Comparison of ENCODE assay signal across 23 cellular contexts in genomic region chr1:44621841-44622286, GRCh38.
DNase-seq lines count a peak whose midpoint lies in the region; ATAC-seq lines count a peak whose summit lies in the region.
"Had no signal": no experiment of that assay in that cellular context is flagged by ENCODE, and none has a peak within 500 bp of the region (broad histone marks: within the 10 kb centered on the region; RNA-seq: fewer than 3 reads in every experiment).

No MANE protein-coding gene starts in this region.

- H3K4me1 Mint-ChIP-seq in stimulated activated effector memory CD8-positive, alpha-beta T cell treated with anti-CD3 and anti-CD28 coated beads, Interleukin-12 subunit alpha, Interleukin-12 subunit beta, amount 100 ng/mL, for 72 hours: no peaks in the 10 kb centered on the region
- H3K4me1 Mint-ChIP-seq: activated CD4-positive, alpha-beta memory T cell treated with anti-CD3 and anti-CD28 coated beads, Interleukin-2, amount 10 ng/mL, durations not matched to agents 7 days and 5 days; CD4-positive, CD25-positive, alpha-beta regulatory T cell; stimulated activated naive B cell treated with anti-CD40 and anti-IgM and Interleukin-4, amounts not matched to agents 10 μg/mL and 1 μg/mL and 100 μg/mL, for 72 hours had no signal

- H3K9me3 Mint-ChIP-seq in stimulated activated effector memory CD8-positive, alpha-beta T cell treated with anti-CD3 and anti-CD28 coated beads, Interleukin-12 subunit alpha, Interleukin-12 subunit beta, amount 100 ng/mL, for 72 hours: no peaks in the 10 kb centered on the region
- H3K9me3 Mint-ChIP-seq: activated CD4-positive, alpha-beta memory T cell treated with anti-CD3 and anti-CD28 coated beads, Interleukin-2, amount 10 ng/mL, durations not matched to agents 7 days and 5 days; stimulated activated naive B cell treated with anti-CD40 and anti-IgM and Interleukin-4, amounts not matched to agents 10 μg/mL and 1 μg/mL and 100 μg/mL, for 72 hours had no signal

- H3K9ac ChIP-seq in adipocyte (ENCODE audit: low read length): no peak overlapping the region

- no peaks in the 10 kb centered on the region for H3K36me3 Mint-ChIP-seq in stimulated activated effector memory CD8-positive, alpha-beta T cell treated with anti-CD3 and anti-CD28 coated beads, Interleukin-12 subunit alpha, Interleukin-12 subunit beta, amount 100 ng/mL, for 72 hours
- H3K36me3 Mint-ChIP-seq: CD4-positive, CD25-positive, alpha-beta regulatory T cell; stimulated activated naive B cell treated with anti-CD40 and anti-IgM and Interleukin-4, amounts not matched to agents 10 μg/mL and 1 μg/mL and 100 μg/mL, for 72 hours had no signal

- ATAC-seq in stimulated activated effector memory CD8-positive, alpha-beta T cell treated with anti-CD3 and anti-CD28 coated beads, Interleukin-12 subunit alpha, Interleukin-12 subunit beta, amount 100 ng/mL, for 72 hours: no peak
- ATAC-seq: activated CD4-positive, CD25-positive, alpha-beta regulatory T cell treated with anti-CD3 and anti-CD28 coated beads, Interleukin-2, amount 50 U/mL, for 24 hours; K562; stimulated activated naive B cell treated with anti-CD40 and anti-IgM and Interleukin-4, amounts not matched to agents 10 μg/mL and 1 μg/mL and 100 μg/mL, for 72 hours had no signal

- no peaks in the 10 kb centered on the region for H3K4me1 ChIP-seq in adipocyte (ENCODE audit: control insufficient read depth, insufficient read depth, low read length)
- H3K4me1 ChIP-seq: colonic mucosa, uterus had no signal

- no peaks in the 10 kb centered on the region for H3K9me3 ChIP-seq in adipocyte (ENCODE audit: control insufficient read depth, low read length)
- H3K9me3 ChIP-seq: colonic mucosa, esophagus muscularis mucosa, testis, uterus had no signal

- H3K4me3 ChIP-seq in adipocyte (ENCODE audit: low read length): no peak overlapping the region
- H3K4me3 ChIP-seq: colonic mucosa, esophagus muscularis mucosa, K562, PC-9, smooth muscle cell, testis, uterus had no signal

- H3K27ac Mint-ChIP-seq in stimulated activated effector memory CD8-positive, alpha-beta T cell treated with anti-CD3 and anti-CD28 coated beads, Interleukin-12 subunit alpha, Interleukin-12 subunit beta, amount 100 ng/mL, for 72 hours: peak overlapping the region; percentile 50
- H3K27ac Mint-ChIP-seq: activated CD4-positive, alpha-beta memory T cell treated with anti-CD3 and anti-CD28 coated beads, Interleukin-2, amount 10 ng/mL, durations not matched to agents 7 days and 5 days; CD4-positive, CD25-positive, alpha-beta regulatory T cell; stimulated activated naive B cell treated with anti-CD40 and anti-IgM and Interleukin-4, amounts not matched to agents 10 μg/mL and 1 μg/mL and 100 μg/mL, for 72 hours had no signal

- no peak overlapping the region for H3K4me3 Mint-ChIP-seq in stimulated activated effector memory CD8-positive, alpha-beta T cell treated with anti-CD3 and anti-CD28 coated beads, Interleukin-12 subunit alpha, Interleukin-12 subunit beta, amount 100 ng/mL, for 72 hours
- H3K4me3 Mint-ChIP-seq: activated CD4-positive, alpha-beta memory T cell treated with anti-CD3 and anti-CD28 coated beads, Interleukin-2, amount 10 ng/mL, durations not matched to agents 7 days and 5 days; CD4-positive, CD25-positive, alpha-beta regulatory T cell; stimulated activated naive B cell treated with anti-CD40 and anti-IgM and Interleukin-4, amounts not matched to agents 10 μg/mL and 1 μg/mL and 100 μg/mL, for 72 hours had no signal

- H3K27me3 ChIP-seq in adipocyte (replicated peaks; ENCODE audit: control insufficient read depth, insufficient read depth, low read length): no peaks in the 10 kb centered on the region
- H3K27me3 ChIP-seq: testis, uterus had no signal

- no peaks in the 10 kb centered on the region for H3K36me3 ChIP-seq in adipocyte (ENCODE audit: control insufficient read depth, insufficient read depth, low read length, severe bottlenecking)
- H3K36me3 ChIP-seq: colonic mucosa, esophagus muscularis mucosa, uterus had no signal

- DNase-seq in ELR (ENCODE audit: low read depth) (peak; percentile 77), adipocyte (ENCODE audit: low read depth) (peak; percentile 27), glomerular visceral epithelial cell (ENCODE audit: extremely low spot score) (peak; percentile 28), NCI-H1417 treated with DMSO at 0.1 percent for 48 hours (lab: John Stamatoyannopoulos, UW) (no peak)
- DNase-seq in stimulated activated effector memory CD8-positive, alpha-beta T cell treated with anti-CD3 and anti-CD28 coated beads, Interleukin-12 subunit alpha, Interleukin-12 subunit beta, amount 100 ng/mL, for 72 hours (ENCODE audit: low spot score in 2 of 2): no peak
- no peak for DNase-seq in activated CD4-positive, CD25-positive, alpha-beta regulatory T cell treated with anti-CD3 and anti-CD28 coated beads, Interleukin-2, amount 50 U/mL, for 72 hours
- no peak for DNase-seq in central memory CD4-positive, alpha-beta T cell
- DNase-seq: activated CD4-positive, alpha-beta memory T cell treated with anti-CD3 and anti-CD28 coated beads, Interleukin-2, amount 10 ng/mL, durations not matched to agents 7 days and 5 days; activated effector memory CD4-positive, alpha-beta T cell treated with Interleukin-2 at 50 U/mL for 16 hours; CD4-positive, CD25-positive, alpha-beta regulatory T cell; colonic mucosa; NCI-H1417; NCI-H510A; PC-9; SHP77 treated with DMSO at 0.1 percent for 48 hours; stimulated activated CD4-positive, alpha-beta T cell treated with anti-CD3 and anti-CD28 coated beads, Interleukin-4, amount 100 ng/mL, for 1 hour; stimulated activated naive B cell treated with anti-CD40 and anti-IgM and Interleukin-4, amounts not matched to agents 10 μg/mL and 1 μg/mL and 100 μg/mL, for 72 hours; testis; uterus had no signal

Comparison
In these comparisons a context has a peak if more than half of its experiments do, and no peak if none do; other contexts are left out.
1. DNase-seq: peak in ELR (single experiment), adipocyte (single experiment) and glomerular visceral epithelial cell (single experiment); none in stimulated activated effector memory CD8-positive, alpha-beta T cell treated with anti-CD3 and anti-CD28 coated beads, Interleukin-12 subunit alpha, Interleukin-12 subunit beta, amount 100 ng/mL, for 72 hours (0 of 2), NCI-H1417 treated with DMSO at 0.1 percent for 48 hours (single experiment), activated CD4-positive, CD25-positive, alpha-beta regulatory T cell treated with anti-CD3 and anti-CD28 coated beads, Interleukin-2, amount 50 U/mL, for 72 hours (single experiment) and central memory CD4-positive, alpha-beta T cell (single experiment).